17 cellular contexts compared by ENCODE assay signal in the genomic region with DNA sequence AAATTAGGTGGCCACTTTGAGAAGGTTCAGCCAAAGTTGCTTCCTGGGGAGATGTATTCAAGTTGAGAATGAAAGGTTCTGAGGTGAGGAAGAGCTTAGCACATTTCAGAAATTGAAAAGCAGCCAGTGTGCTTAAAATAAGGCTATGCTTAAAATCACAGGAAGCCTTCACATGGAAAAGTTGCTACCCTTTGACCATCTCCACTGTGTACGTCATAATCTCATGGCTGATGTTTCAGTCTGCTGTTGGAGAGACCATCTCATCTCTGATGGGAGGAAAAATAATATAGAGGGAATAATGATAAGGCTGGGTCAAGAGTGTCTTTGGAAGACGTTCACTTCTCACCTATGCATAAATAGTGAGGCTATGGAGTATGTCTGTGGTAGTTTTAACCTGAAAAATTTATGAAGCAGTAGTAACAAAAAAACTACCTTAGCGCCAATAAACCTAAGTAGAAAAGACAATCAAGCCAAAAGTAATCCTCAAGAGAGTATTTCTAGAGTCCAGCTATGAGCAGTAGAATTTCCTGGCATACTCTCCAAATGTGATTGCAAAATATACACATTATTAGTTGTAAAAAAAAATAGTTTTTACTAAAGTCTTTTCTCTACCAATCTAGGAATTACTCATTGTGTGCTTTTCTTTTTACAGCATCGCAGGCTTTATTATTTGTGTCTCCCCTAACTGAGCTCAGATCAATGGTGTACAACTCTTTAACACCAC.
DNase-seq lines count a peak whose midpoint lies in the region; ATAC-seq and TF ChIP-seq lines count a peak whose summit lies in the region.
"Had no signal": no experiment of that assay in that cellular context is flagged by ENCODE, and none has a peak within 500 bp of the region (broad histone marks: within the 10 kb centered on the region; RNA-seq: fewer than 3 reads in every experiment).

No MANE protein-coding gene starts in this region.

- no peaks in the 10 kb centered on the region for H3K79me2 ChIP-seq in osteoblast (ENCODE audit: insufficient read depth, low read length)

- peak; percentile 73 for DNase-seq in AG10803 (ENCODE audit: low read depth)
- peak; percentile 42 for DNase-seq in GM04503 (ENCODE audit: low read depth)
- peak; percentile 64 for DNase-seq in fibroblast of gingiva (ENCODE audit: low read depth)
- DNase-seq in osteoblast (ENCODE audit: insufficient read length, low spot score, missing footprints), result no peak
- DNase-seq in anterior cingulate cortex (lab: John Stamatoyannopoulos, UW), result no peak
- DNase-seq in GM10266 (ENCODE audit: extremely low spot score), result no peak
- DNase-seq in KG1 (lab: John Stamatoyannopoulos, UW), result no peak
- DNase-seq: DMS 273 treated with DMSO at 0.1 percent for 48 hours, GF-D8, Kasumi-1, NCI-H1105, NCI-H1694, NCI-H226, NCI-H526 treated with DMSO at 0.1 percent for 48 hours, OCI-M1 had no signal

- TF ChIP-seq CTCF in AG10803 (conservative IDR thresholded peaks at IDR 0.05; ENCODE audit: low read length) (no peak), osteoblast (IDR thresholded peaks at IDR 0.05; ENCODE audit: extremely low read depth, low read depth, low read length) (no peak), GM10266 (IDR thresholded peaks at IDR 0.05; ENCODE audit: control insufficient read depth, insufficient read depth, low read depth, missing control alignments) (no peak)

- H3K4me2 ChIP-seq in osteoblast (ENCODE audit: insufficient read depth, low read length), result peak overlapping the region; percentile 64

- H2AFZ ChIP-seq in osteoblast (ENCODE audit: low read length), result no peak overlapping the region

- no peaks in the 10 kb centered on the region for H4K20me1 ChIP-seq in osteoblast (ENCODE audit: insufficient read depth, low read length)

- no peak for ATAC-seq in GM19455 (IDR thresholded peaks at IDR 0.05; ENCODE audit: unreplicated experiment)

- H3K4me3 ChIP-seq in AG10803 (ENCODE audit: low read length), result no peak overlapping the region
- no peak overlapping the region for H3K4me3 ChIP-seq in osteoblast (ENCODE audit: insufficient read depth, low read length)

- H3K9me3 ChIP-seq in osteoblast (ENCODE audit: low read depth, low read length), result no peaks in the 10 kb centered on the region

- H3K27ac ChIP-seq in osteoblast (ENCODE audit: low read depth, low read length), result peak overlapping the region; percentile 64
- H3K27ac ChIP-seq: C4-2B had no signal

- H3K36me3 ChIP-seq in osteoblast (ENCODE audit: insufficient read depth, low read length), result no peaks in the 10 kb centered on the region

- peaks cover 28% of the 10 kb centered on the region for H3K4me1 ChIP-seq in osteoblast (ENCODE audit: insufficient read depth, low read length)

- H3K27me3 ChIP-seq in osteoblast (ENCODE audit: insufficient read depth, low read length), result no peaks in the 10 kb centered on the region

Comparison
In these comparisons a context has a peak if more than half of its experiments do, and no peak if none do; other contexts are left out.
1. DNase-seq: peak in AG10803 (single experiment), GM04503 (single experiment) and fibroblast of gingiva (single experiment); none in osteoblast (single experiment), anterior cingulate cortex (0 of 58), GM10266 (single experiment) and KG1 (single experiment).